In genomic region chr1:62356257-62356835, GRCh38 we compare ENCODE assay signal across 11 cellular contexts. TPM values are rescaled to one million over a fixed set of nuclear protein-coding genes. Genes with fewer than 3 reads are reported as not detected.
A peak's percentile ranks its signal among the peaks of the same experiment; 100 is the strongest.
DNase-seq lines count a peak whose midpoint lies in the region; ATAC-seq, FAIRE-seq and TF ChIP-seq lines count a peak whose summit lies in the region.
"Had no signal": no experiment of that assay in that cellular context is flagged by ENCODE, and none has a peak within 500 bp of the region (broad histone marks: within the 10 kb centered on the region; RNA-seq: fewer than 3 reads in every experiment).

No MANE protein-coding gene starts in this region.

- POLR2A ChIA-PET in HepG2 (lab: Yijun Ruan, JAX), result no interaction called here

- TF ChIP-seq EP300 in HepG2 (IDR thresholded peaks at IDR 0.05; ENCODE audit: low read depth in 2 of 2, low read length in 2 of 2) (no peak), HepG2 (CRISPR knock-in tag; IDR thresholded peaks at IDR 0.05; ENCODE audit: borderline replicate concordance) (no peak), esophagus muscularis mucosa (IDR thresholded peaks at IDR 0.05) (no peak)

- intact Hi-C loops in HepG2 (cut with micrococcal nuclease; ENCODE audit: unreplicated experiment) (no loop called here), esophagus muscularis mucosa (cut with DNase I) (no loop called here)

- H3K9me3 ChIP-seq in HepG2 (ENCODE audit: low read length) (no peaks in the 10 kb centered on the region), esophagus muscularis mucosa (no peaks in the 10 kb centered on the region)
- H3K9me3 ChIP-seq: HAP-1 had no signal

- H3K4me3 ChIP-seq in HepG2 (replicated peaks in 1 of 3; ENCODE audit: insufficient read depth in 1 of 3, low read depth in 2 of 3, low read length in 3 of 3), result no peak overlapping the region
- no peak overlapping the region for H3K4me3 ChIP-seq in esophagus muscularis mucosa
- H3K4me3 ChIP-seq: HAP-1 had no signal

- DNase-seq in GM12891 (ENCODE audit: insufficient read length, low spot score) (no peak), SK-MEL-5 (ENCODE audit: low read depth, low spot score) (peak; percentile 26), HepG2 (ENCODE audit: low spot score) (no peak), esophagus muscularis mucosa (ENCODE audit: extremely low spot score) (no peak), hypothalamus (lab: John Stamatoyannopoulos, UW) (no peak)
- DNase-seq: left cardiac atrium had no signal

- no peaks in the 10 kb centered on the region for H4K20me1 ChIP-seq in HepG2 (ENCODE audit: insufficient read depth, low read length)

- H3K36me3 ChIP-seq in HepG2 (replicated peaks in 1 of 2; ENCODE audit: control insufficient read depth in 1 of 2, insufficient read depth in 2 of 2, low read length in 2 of 2) (no peaks in the 10 kb centered on the region), esophagus muscularis mucosa (no peaks in the 10 kb centered on the region)
- H3K36me3 ChIP-seq: HAP-1 had no signal

- ATAC-seq in HG02759 (IDR thresholded peaks at IDR 0.05; ENCODE audit: unreplicated experiment) (peak; percentile 75), HepG2 (no peak), HG03135 (IDR thresholded peaks at IDR 0.05; ENCODE audit: unreplicated experiment) (no peak), HG03520 (IDR thresholded peaks at IDR 0.05; ENCODE audit: unreplicated experiment) (no peak)

- CTCF ChIA-PET in HepG2 (lab: Yijun Ruan, JAX; ENCODE audit: low intra/inter-chr PET ratio, low total read pairs), result no interaction called here

- H2AFZ ChIP-seq in HepG2 (ENCODE audit: low read length), result no peak overlapping the region

- TF ChIP-seq POLR2A in GM12891 (IDR thresholded peaks at IDR 0.05; ENCODE audit: low read depth, low read length), result no peak
- no peak for TF ChIP-seq POLR2A in HepG2 (IDR thresholded peaks at IDR 0.05; ENCODE audit: insufficient read depth in 1 of 2, low read depth in 2 of 2, low read length in 2 of 2)
- TF ChIP-seq POLR2A in esophagus muscularis mucosa (IDR thresholded peaks at IDR 0.05; ENCODE audit: low read depth), result no peak

- no peaks in the 10 kb centered on the region for H3K79me2 ChIP-seq in HepG2 (ENCODE audit: insufficient read depth, low read length)

- H3K9ac ChIP-seq in HepG2 (ENCODE audit: insufficient read depth, low read depth, low read length), result no peak overlapping the region

- peaks cover 37% of the 10 kb centered on the region for H3K4me1 ChIP-seq in HepG2 (ENCODE audit: insufficient read depth, low read length)
- no peaks in the 10 kb centered on the region for H3K4me1 ChIP-seq in esophagus muscularis mucosa

- TF ChIP-seq RAD21 in HepG2 (CRISPR knock-in tag; IDR thresholded peaks at IDR 0.05), result no peak

- no peak overlapping the region for H3K27ac ChIP-seq in HepG2 (ENCODE audit: extremely low read length, insufficient read depth, low read length)
- no peak overlapping the region for H3K27ac ChIP-seq in esophagus muscularis mucosa (replicated peaks in 1 of 4)

- no peaks in the 10 kb centered on the region for H3K27me3 ChIP-seq in HepG2 (ENCODE audit: control insufficient read depth in 1 of 2, insufficient read depth in 2 of 2, low read length in 2 of 2)
- no peaks in the 10 kb centered on the region for H3K27me3 ChIP-seq in esophagus muscularis mucosa

- FAIRE-seq in GM12891 (lab: Jason Lieb, UNC) (no peak), HepG2 (lab: Jason Lieb, UNC) (no peak)

- BruUV-seq in HepG2 (replicated peaks; lab: Mats Ljungman, UMichigan), result no TSS peak

- in situ Hi-C loops in SK-MEL-5 (cut with HindIII; ENCODE audit: low pct_unique_long_range_greater_than_20kb, low sequenced_read_pairs) (no loop called here), HepG2 (cut with HindIII; ENCODE audit: extremely low pct_ligation_motif_present, low pct_unique_long_range_greater_than_20kb) (no loop called here)

- H3K4me2 ChIP-seq in HepG2 (ENCODE audit: low read depth, low read length), result no peak overlapping the region

- TF ChIP-seq CTCF in HepG2 (CRISPR knock-in tag; IDR thresholded peaks at IDR 0.05) (no peak), esophagus muscularis mucosa (IDR thresholded peaks at IDR 0.05) (no peak)

- 83% methylated on average over 1 of the region's 1 CpG for WGBS in HepG2 (ENCODE audit: low lambda C conversion rate)
- WGBS in esophagus muscularis mucosa, result 92% methylated on average over 1 of the region's 1 CpG

TF ChIP-seq in GM12891, 5 proteins besides CTCF, POLR2A, EP300 and RAD21:
- TF ChIP-seq TAF1 (IDR thresholded peaks at IDR 0.05; ENCODE audit: low read depth, low read length) (no peak), POU2F2 (IDR thresholded peaks at IDR 0.05; ENCODE audit: low read depth, low read length) (no peak), SPI1 (IDR thresholded peaks at IDR 0.05; ENCODE audit: low read depth, low read length) (peak; percentile 76), POLR2AphosphoS5 (IDR thresholded peaks at IDR 0.05; ENCODE audit: low read depth, low read length) (no peak)
TF ChIP-seq in GM12891: peak in this region for 1.

TF ChIP-seq in HepG2, 621 proteins besides CTCF, POLR2A, EP300 and RAD21:
- TF ChIP-seq CBX2 (IDR thresholded peaks at IDR 0.05; ENCODE audit: low read depth, low read length) (no peak), CBX2 (CRISPR knock-in tag; IDR thresholded peaks at IDR 0.05; ENCODE audit: low read depth) (no peak), ZNF724P (CRISPR knock-in tag; IDR thresholded peaks at IDR 0.05; ENCODE audit: borderline replicate concordance) (no peak), FOSL2 (CRISPR knock-in tag; IDR thresholded peaks at IDR 0.05) (peak; percentile 43), SRSF4 (IDR thresholded peaks at IDR 0.05; ENCODE audit: low read depth, low read length, poor library complexity, severe bottlenecking) (no peak), ZNF12 (CRISPR knock-in tag; IDR thresholded peaks at IDR 0.05) (peak; percentile 98), CBFB (CRISPR knock-in tag; IDR thresholded peaks at IDR 0.05) (no peak)

RNA-seq across cellular contexts. Expression of gene KANK4, which starts 37.1 kb away (rescaled TPM):
- not detected for polyA plus RNA-seq in GM12891 (2012; ENCODE audit: low read depth, missing spikeins)
- not detected in 2 replicates for total RNA-seq in SK-MEL-5 (2014; rRNA removed; shearing (Covaris generic))
- not detected in 2 replicates for polyA plus RNA-seq in SK-MEL-5 (2015; cell fraction: cytosol; rRNA removed)
- not detected in 2 replicates for polyA plus RNA-seq in SK-MEL-5 (2015; cell fraction: nucleus; rRNA removed)
- 25.7 and 28.8 TPM in 2 replicates for total RNA-seq in HepG2 (2016; rRNA removed; fragmentation: Illumina TruSeq; extraction: Trizol)
- total RNA-seq in HepG2 (2016; cell fraction: cytosol; rRNA removed; fragmentation: Illumina TruSeq; extraction: Trizol; ENCODE audit: low read depth), result 8.0 and 8.5 TPM in 2 replicates
- total RNA-seq in HepG2 (2016; cell fraction: insoluble cytoplasmic fraction; rRNA removed; fragmentation: Illumina TruSeq; extraction: Trizol), result 25.9 and 29.8 TPM in 2 replicates
- total RNA-seq in HepG2 (2016; cell fraction: membrane; rRNA removed; fragmentation: Illumina TruSeq; extraction: Trizol), result 21.3 and 22.4 TPM in 2 replicates
- total RNA-seq in HepG2 (2016; cell fraction: nucleus; rRNA removed; fragmentation: Illumina TruSeq; extraction: Trizol), result 17.2 and 19.3 TPM in 2 replicates
- polyA plus RNA-seq in HepG2 (2011; rRNA removed), result 10.9 and 16.1 TPM in 2 replicates
- polyA plus RNA-seq in HepG2 (2011; cell fraction: cytosol; rRNA removed), result 8.1 and 12.4 TPM in 2 replicates
- 7.0 and 9.0 TPM in 2 replicates for polyA plus RNA-seq in HepG2 (2011; cell fraction: nucleus; rRNA removed)
- polyA plus RNA-seq in HepG2 (2012), result 5.0 and 7.0 TPM in 2 replicates
- 4.5 and 5.1 TPM in 2 replicates for polyA plus RNA-seq in HepG2 (2016; cell fraction: cytosol; fragmentation: Illumina TruSeq; extraction: Trizol; ENCODE audit: low read depth)
- polyA plus RNA-seq in HepG2 (2016; cell fraction: insoluble cytoplasmic fraction; fragmentation: Illumina TruSeq; extraction: Trizol; ENCODE audit: low read depth), result 23.3 and 29.4 TPM in 2 replicates
- 12.8 and 13.9 TPM in 2 replicates for polyA plus RNA-seq in HepG2 (2016; cell fraction: membrane; fragmentation: Illumina TruSeq; extraction: Trizol; ENCODE audit: low read depth)
- polyA plus RNA-seq in HepG2 (2016; cell fraction: nucleus; fragmentation: Illumina TruSeq; extraction: Trizol; ENCODE audit: insufficient read depth, low read depth), result 24.3 and 25.9 TPM in 2 replicates
- 40.6 TPM in 1 of 2 replicates, not detected in the other for polyA minus RNA-seq in HepG2 (2011; rRNA and poly(A)+ RNA removed; ENCODE audit: low replicate concordance)
- polyA minus RNA-seq in HepG2 (2011; cell fraction: cytosol; rRNA and poly(A)+ RNA removed), result 11.2 and 15.2 TPM in 2 replicates
- 13.4 and 15.2 TPM in 2 replicates for polyA minus RNA-seq in HepG2 (2011; cell fraction: nucleus; rRNA and poly(A)+ RNA removed)
- 1 to 10 TPM in 1 of 4 donors, under 1 TPM in 3; 0.42 to 1.4 (median 0.84) TPM for total RNA-seq in esophagus muscularis mucosa
- total RNA-seq: activated CD8-positive, alpha-beta memory T cell treated with anti-CD3 and anti-CD28 coated beads for 36 hours had no signal
